In genomic region chr20:21303061-21303871, GRCh38 we compare ENCODE assay signal across 1 cellular context.
TF ChIP-seq lines count a peak whose summit lies in the region.

Gene XRN2 (plus strand): TSS chr20:21303331. CDS start chr20:21303399, 68 bp downstream.

TF ChIP-seq in HepG2, 621 proteins besides CTCF, POLR2A, EP300 and RAD21 (continued from another document and continues in another):
- TF ChIP-seq AFF4 (CRISPR knock-in tag; IDR thresholded peaks at IDR 0.05) (peak; percentile 45; the same call in 1 of the 2 replicates), KMT2A (CRISPR knock-in tag; IDR thresholded peaks at IDR 0.05) (peak; percentile 95), ZNF329 (CRISPR knock-in tag; IDR thresholded peaks at IDR 0.05; ENCODE audit: low read depth) (peak; percentile 87), THYN1 (CRISPR knock-in tag; IDR thresholded peaks at IDR 0.05; ENCODE audit: borderline replicate concordance, low read depth) (no peak), HNRNPL (IDR thresholded peaks at IDR 0.05; ENCODE audit: low read depth, low read length) (peak; percentile 92), ZNF431 (CRISPR knock-in tag; IDR thresholded peaks at IDR 0.05; ENCODE audit: borderline replicate concordance, low read depth) (peak; percentile 60; the same call in 1 of the 2 replicates), ZNF563 (CRISPR knock-in tag; IDR thresholded peaks at IDR 0.05) (peak; percentile 99), BHLHE40 (IDR thresholded peaks at IDR 0.05; ENCODE audit: low read length) (peak; percentile 91), ZNF530 (CRISPR knock-in tag; IDR thresholded peaks at IDR 0.05; ENCODE audit: low read depth) (no peak; the same call in 1 of the 2 replicates), FUBP1 (CRISPR knock-in tag; IDR thresholded peaks at IDR 0.05; ENCODE audit: borderline replicate concordance) (no peak), ZNF24 (IDR thresholded peaks at IDR 0.05) (no peak; the same call in 1 of the 2 replicates), ZBTB49 (CRISPR knock-in tag; IDR thresholded peaks at IDR 0.05; ENCODE audit: borderline replicate concordance) (0 out of 2 replicates have a peak, but pooled peaks have one; percentile 11), ZSCAN25 (CRISPR knock-in tag; IDR thresholded peaks at IDR 0.05) (peak; percentile 93), NFKBIZ (CRISPR knock-in tag; IDR thresholded peaks at IDR 0.05) (peak; percentile 84), KDM5B (CRISPR knock-in tag; IDR thresholded peaks at IDR 0.05; ENCODE audit: borderline replicate concordance) (peak; percentile 99; the same call in 1 of the 2 replicates), ZIK1 (CRISPR knock-in tag; IDR thresholded peaks at IDR 0.05; ENCODE audit: borderline replicate concordance, low read depth) (peak; percentile 89), MED13 (CRISPR knock-in tag; IDR thresholded peaks at IDR 0.05) (0 out of 2 replicates have a peak, but pooled peaks have one; percentile 80), ZNF484 (CRISPR knock-in tag; IDR thresholded peaks at IDR 0.05; ENCODE audit: borderline replicate concordance, low read depth) (no peak), NR2C2 (CRISPR knock-in tag; IDR thresholded peaks at IDR 0.05; ENCODE audit: borderline replicate concordance) (peak; percentile 84), CENPX (CRISPR knock-in tag; IDR thresholded peaks at IDR 0.05) (no peak), NFAT5 (CRISPR knock-in tag; IDR thresholded peaks at IDR 0.05) (peak; percentile 91), ZMYM3 (CRISPR knock-in tag; IDR thresholded peaks at IDR 0.05) (peak; percentile 68), MED1 (CRISPR knock-in tag; IDR thresholded peaks at IDR 0.05) (peak; percentile 83), ZNF432 (CRISPR knock-in tag; IDR thresholded peaks at IDR 0.05; ENCODE audit: borderline replicate concordance) (no peak), ZNF740 (CRISPR knock-in tag; IDR thresholded peaks at IDR 0.05) (no peak; the same call in 1 of the 2 replicates), MYPOP (CRISPR knock-in tag; IDR thresholded peaks at IDR 0.05) (peak; percentile 91), GTF3A (CRISPR knock-in tag; conservative IDR thresholded peaks at IDR 0.05) (no peak; the same call in 1 of the 2 replicates), CHD2 (IDR thresholded peaks at IDR 0.05; ENCODE audit: low read depth, low read length) (peak; percentile 83), HES4 (CRISPR knock-in tag; IDR thresholded peaks at IDR 0.05; ENCODE audit: borderline replicate concordance) (peak; percentile 99), FLYWCH1 (CRISPR knock-in tag; IDR thresholded peaks at IDR 0.05) (peak; percentile 58; the same call in 1 of the 2 replicates), ARID2 (CRISPR knock-in tag; IDR thresholded peaks at IDR 0.05; ENCODE audit: borderline replicate concordance) (peak; percentile 31; the same call in 1 of the 2 replicates), STAT6 (CRISPR knock-in tag; IDR thresholded peaks at IDR 0.05; ENCODE audit: borderline replicate concordance) (peak; percentile 60; the same call in 1 of the 2 replicates), ZBTB37 (CRISPR knock-in tag; IDR thresholded peaks at IDR 0.05) (no peak), IRF1 (CRISPR knock-in tag; IDR thresholded peaks at IDR 0.05; ENCODE audit: low read depth) (peak; percentile 63; the same call in 1 of the 2 replicates), SP4 (CRISPR knock-in tag; IDR thresholded peaks at IDR 0.05) (peak; percentile 82), ZBTB26 (CRISPR knock-in tag; IDR thresholded peaks at IDR 0.05; ENCODE audit: borderline replicate concordance) (peak; percentile 81), HMGA1 (CRISPR knock-in tag; conservative IDR thresholded peaks at IDR 0.05) (no peak)
